Comparison of ENCODE assay signal across 8 cellular contexts in genomic region chr7:2231992-2232765, GRCh38.
DNase-seq lines count a peak whose midpoint lies in the region; ATAC-seq and TF ChIP-seq lines count a peak whose summit lies in the region.

No MANE protein-coding gene starts in this region.

- no peak for TF ChIP-seq CTCF in AG10803 (conservative IDR thresholded peaks at IDR 0.05; ENCODE audit: low read length)

- peak; percentile 15 for DNase-seq in AG10803 (ENCODE audit: low read depth)
- DNase-seq in T-helper 9 cell, result peak; percentile 16
- DNase-seq in NCI-H2107 (lab: John Stamatoyannopoulos, UW), result no peak
- no peak for DNase-seq in glomerular visceral epithelial cell (ENCODE audit: extremely low spot score)

- H3K9me3 ChIP-seq in endocrine pancreas (ENCODE audit: control insufficient read depth, low read length) (no peaks in the 10 kb centered on the region), muscle layer of colon (ENCODE audit: low read length) (no peaks in the 10 kb centered on the region)

- H3K27me3 ChIP-seq in endocrine pancreas (ENCODE audit: control insufficient read depth, insufficient read depth, low read length) (no peaks in the 10 kb centered on the region), muscle layer of colon (ENCODE audit: control insufficient read depth in 1 of 2, insufficient read depth in 2 of 2, low read length in 2 of 2) (no peaks in the 10 kb centered on the region)

- H3K27ac ChIP-seq in muscle layer of colon (ENCODE audit: low read depth, low read length), result peak overlapping the region; percentile 88

- H3K4me1 ChIP-seq in endocrine pancreas (ENCODE audit: control insufficient read depth, insufficient read depth, low read length) (peaks cover 5% of the 10 kb centered on the region), muscle layer of colon (ENCODE audit: insufficient read depth, low read length) (peaks cover 12% of the 10 kb centered on the region)

- H3K36me3 ChIP-seq in endocrine pancreas (ENCODE audit: control insufficient read depth, insufficient read depth, low read length) (no peaks in the 10 kb centered on the region), muscle layer of colon (ENCODE audit: insufficient read depth, low read length) (peaks cover 30% of the 10 kb centered on the region)

- peak overlapping the region; percentile 73 for H3K9ac ChIP-seq in endocrine pancreas (ENCODE audit: control insufficient read depth, insufficient read depth, low read length)
- peak overlapping the region; percentile 30 for H3K9ac ChIP-seq in muscle layer of colon (ENCODE audit: low read length)

- H3K4me3 ChIP-seq in AG10803 (ENCODE audit: low read length) (peak overlapping the region; percentile 81), endocrine pancreas (ENCODE audit: control insufficient read depth, insufficient read depth, low read length) (peak overlapping the region; percentile 55), muscle layer of colon (ENCODE audit: low read depth in 1 of 2, low read length in 2 of 2) (peak overlapping the region; percentile 88 to 95)

- ATAC-seq in GM19043 (IDR thresholded peaks at IDR 0.05; ENCODE audit: low read depth, unreplicated experiment) (peak; percentile 27), HG03280 (IDR thresholded peaks at IDR 0.05; ENCODE audit: unreplicated experiment) (peak; percentile 29)

Comparison
In these comparisons a context has a peak if more than half of its experiments do, and no peak if none do; other contexts are left out.
1. DNase-seq: peak in AG10803 (single experiment) and T-helper 9 cell (single experiment); none in NCI-H2107 (single experiment) and glomerular visceral epithelial cell (single experiment).
2. Peak in every context shown above with its lines, with median percentiles within 50 percentile points of each other: H3K4me3 ChIP-seq.